In the genomic region with DNA sequence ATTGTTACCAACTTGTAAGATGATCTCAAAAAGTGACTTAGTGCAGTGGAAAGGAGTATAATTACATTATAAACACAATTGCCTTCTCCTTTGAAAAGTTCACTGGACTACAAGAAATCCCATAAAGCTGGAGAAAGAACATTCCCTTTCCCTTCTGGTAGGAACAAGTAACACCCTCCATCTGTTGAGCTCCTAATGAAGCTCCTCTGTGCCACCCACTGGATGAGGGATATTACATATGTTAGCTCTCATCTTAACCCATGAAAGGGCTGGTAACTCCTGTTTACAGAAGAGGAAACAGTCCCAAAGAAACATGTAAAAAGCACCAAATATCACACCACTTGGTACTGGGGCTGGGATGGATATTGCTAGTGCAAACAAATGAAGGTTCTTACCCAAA, we compare ENCODE assay signal across 1 cellular context.
TF ChIP-seq lines count a peak whose summit lies in the region.

No MANE protein-coding gene starts in this region.

TF ChIP-seq in HCT116, 20 proteins besides CTCF, POLR2A, EP300 and RAD21:
- no peak for TF ChIP-seq CBX3 (IDR thresholded peaks at IDR 0.05; ENCODE audit: low read depth)
- TF ChIP-seq ZNF274 (IDR thresholded peaks at IDR 0.05; ENCODE audit: low read depth, low read length): no peak
- no peak; the same call in 1 of the 2 replicates for TF ChIP-seq POLR2AphosphoS5 (IDR thresholded peaks at IDR 0.05; ENCODE audit: low read depth, low read length)
- TF ChIP-seq, protein P1, sequence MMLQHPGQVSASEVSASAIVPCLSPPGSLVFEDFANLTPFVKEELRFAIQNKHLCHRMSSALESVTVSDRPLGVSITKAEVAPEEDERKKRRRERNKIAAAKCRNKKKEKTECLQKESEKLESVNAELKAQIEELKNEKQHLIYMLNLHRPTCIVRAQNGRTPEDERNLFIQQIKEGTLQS (IDR thresholded peaks at IDR 0.05): no peak
- TF ChIP-seq, protein P2, sequence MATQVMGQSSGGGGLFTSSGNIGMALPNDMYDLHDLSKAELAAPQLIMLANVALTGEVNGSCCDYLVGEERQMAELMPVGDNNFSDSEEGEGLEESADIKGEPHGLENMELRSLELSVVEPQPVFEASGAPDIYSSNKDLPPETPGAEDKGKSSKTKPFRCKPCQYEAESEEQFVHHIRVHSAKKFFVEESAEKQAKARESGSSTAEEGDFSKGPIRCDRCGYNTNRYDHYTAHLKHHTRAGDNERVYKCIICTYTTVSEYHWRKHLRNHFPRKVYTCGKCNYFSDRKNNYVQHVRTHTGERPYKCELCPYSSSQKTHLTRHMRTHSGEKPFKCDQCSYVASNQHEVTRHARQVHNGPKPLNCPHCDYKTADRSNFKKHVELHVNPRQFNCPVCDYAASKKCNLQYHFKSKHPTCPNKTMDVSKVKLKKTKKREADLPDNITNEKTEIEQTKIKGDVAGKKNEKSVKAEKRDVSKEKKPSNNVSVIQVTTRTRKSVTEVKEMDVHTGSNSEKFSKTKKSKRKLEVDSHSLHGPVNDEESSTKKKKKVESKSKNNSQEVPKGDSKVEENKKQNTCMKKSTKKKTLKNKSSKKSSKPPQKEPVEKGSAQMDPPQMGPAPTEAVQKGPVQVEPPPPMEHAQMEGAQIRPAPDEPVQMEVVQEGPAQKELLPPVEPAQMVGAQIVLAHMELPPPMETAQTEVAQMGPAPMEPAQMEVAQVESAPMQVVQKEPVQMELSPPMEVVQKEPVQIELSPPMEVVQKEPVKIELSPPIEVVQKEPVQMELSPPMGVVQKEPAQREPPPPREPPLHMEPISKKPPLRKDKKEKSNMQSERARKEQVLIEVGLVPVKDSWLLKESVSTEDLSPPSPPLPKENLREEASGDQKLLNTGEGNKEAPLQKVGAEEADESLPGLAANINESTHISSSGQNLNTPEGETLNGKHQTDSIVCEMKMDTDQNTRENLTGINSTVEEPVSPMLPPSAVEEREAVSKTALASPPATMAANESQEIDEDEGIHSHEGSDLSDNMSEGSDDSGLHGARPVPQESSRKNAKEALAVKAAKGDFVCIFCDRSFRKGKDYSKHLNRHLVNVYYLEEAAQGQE (IDR thresholded peaks at IDR 0.05; ENCODE audit: low read depth): no peak
- TF ChIP-seq ZFX (IDR thresholded peaks at IDR 0.05): no peak
